Comparison of ENCODE assay signal across 12 cellular contexts in the genomic region with DNA sequence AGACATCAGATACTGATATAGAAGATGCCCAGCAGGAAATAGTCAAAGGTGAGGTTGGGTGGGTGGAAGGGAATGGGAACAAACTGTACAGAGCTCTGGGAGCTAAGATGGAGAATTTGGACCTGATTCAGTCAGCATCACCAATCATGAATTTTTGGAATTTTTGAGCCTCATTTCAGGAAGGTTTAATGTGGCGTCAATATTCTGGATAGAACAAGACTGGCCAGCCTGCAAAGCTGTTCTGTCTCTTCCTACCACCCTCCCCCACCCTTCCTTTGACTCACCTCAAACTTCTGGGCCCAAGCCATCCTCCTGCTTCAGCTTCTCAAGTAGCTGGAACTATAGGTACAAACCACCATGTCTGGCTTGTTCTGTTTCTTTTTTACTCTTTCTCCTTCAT. TPM values are rescaled to one million over a fixed set of nuclear protein-coding genes. Genes with fewer than 3 reads are reported as not detected.
DNase-seq lines count a peak whose midpoint lies in the region; ATAC-seq and TF ChIP-seq lines count a peak whose summit lies in the region.
"Had no signal": no experiment of that assay in that cellular context is flagged by ENCODE, and none has a peak within 500 bp of the region (broad histone marks: within the 10 kb centered on the region; RNA-seq: fewer than 3 reads in every experiment).

No MANE protein-coding gene starts in this region.

- POLR2A ChIA-PET in activated CD8-positive, alpha-beta T cell treated with anti-CD3 and anti-CD28 coated beads, Interleukin-2, amount 10 ng/mL, durations not matched to agents 7 days and 5 days (lab: Charles Lee), result interaction anchor here (0.6 kb wide), 1 partner anchor 1745 kb away, joined by 3 read pairs; no protein-coding TSS in a partner anchor

- no peaks in the 10 kb centered on the region for H3K36me3 ChIP-seq in gastrocnemius medialis
- H3K36me3 ChIP-seq in suprapubic skin, result peaks cover 8% of the 10 kb centered on the region
- H3K36me3 ChIP-seq: right atrium auricular region had no signal

- TF ChIP-seq CTCF in fibroblast of villous mesenchyme (IDR thresholded peaks at IDR 0.05; ENCODE audit: insufficient read depth, low read depth, low read length) (no peak), gastrocnemius medialis (IDR thresholded peaks at IDR 0.05 in 4 of 5, conservative IDR thresholded peaks at IDR 0.05 in 1 of 5) (no peak), suprapubic skin (IDR thresholded peaks at IDR 0.05) (no peak)

- H3K27ac Mint-ChIP-seq in activated CD4-positive, alpha-beta T cell treated with anti-CD3 and anti-CD28 coated beads, Interleukin-2, amount 10 ng/mL, durations not matched to agents 24 days and 14 days, result peak overlapping the region; percentile 43
- H3K27ac Mint-ChIP-seq in activated CD8-positive, alpha-beta T cell treated with anti-CD3 and anti-CD28 coated beads, Interleukin-2, amount 10 ng/mL, durations not matched to agents 7 days and 5 days, result peak overlapping the region; percentile 5
- H3K27ac Mint-ChIP-seq: dendritic cell treated with granulocyte-macrophage colony-stimulating factor and Interleukin-4, amounts not matched to agents 40 ng/mL and 50 ng/mL, for 4 days had no signal

- TF ChIP-seq POLR2A in gastrocnemius medialis (IDR thresholded peaks at IDR 0.05) (no peak), suprapubic skin (IDR thresholded peaks at IDR 0.05) (no peak)

- no peak overlapping the region for H3K4me3 ChIP-seq in fibroblast of villous mesenchyme (ENCODE audit: low read depth, low read length)
- H3K4me3 ChIP-seq in gastrocnemius medialis, result no peak overlapping the region
- H3K4me3 ChIP-seq in suprapubic skin, result no peak overlapping the region
- H3K4me3 ChIP-seq: right atrium auricular region had no signal

- WGBS in suprapubic skin, result 37% methylated on average over 1 of the region's 1 CpG

- no peak for TF ChIP-seq EP300 in suprapubic skin (IDR thresholded peaks at IDR 0.05)

- CTCF ChIA-PET in activated CD8-positive, alpha-beta T cell treated with anti-CD3 and anti-CD28 coated beads, Interleukin-2, amount 10 ng/mL, durations not matched to agents 7 days and 5 days (lab: Charles Lee), result interaction anchor here (0.8 to 2.5 kb wide), 6 partner anchors 10 to 74 kb away, joined by 3 to 15 read pairs (median 4); no protein-coding TSS in a partner anchor

- H3K4me1 Mint-ChIP-seq in activated CD4-positive, alpha-beta T cell treated with anti-CD3 and anti-CD28 coated beads, Interleukin-2, amount 10 ng/mL, durations not matched to agents 24 days and 14 days, result peaks cover 25% of the 10 kb centered on the region
- peaks cover 25% of the 10 kb centered on the region for H3K4me1 Mint-ChIP-seq in activated CD8-positive, alpha-beta T cell treated with anti-CD3 and anti-CD28 coated beads, Interleukin-2, amount 10 ng/mL, durations not matched to agents 7 days and 5 days (ENCODE audit: low read depth)

- intact Hi-C loops in activated CD4-positive, alpha-beta T cell treated with anti-CD3 and anti-CD28 coated beads, Interleukin-2, amount 10 ng/mL, durations not matched to agents 24 days and 14 days (cut with micrococcal nuclease), result no loop called here
- intact Hi-C loops in gastrocnemius medialis (cut with DNase I; ENCODE audit: low total_unique reads), result no loop called here

- no peak for ATAC-seq in activated CD8-positive, alpha-beta T cell treated with anti-CD3 and anti-CD28 coated beads, Interleukin-2, amount 10 ng/mL, durations not matched to agents 7 days and 5 days
- ATAC-seq in gastrocnemius medialis, result peak; percentile 60 to 69
- no peak for ATAC-seq in GM19455 (IDR thresholded peaks at IDR 0.05; ENCODE audit: unreplicated experiment)

- H3K36me3 Mint-ChIP-seq in activated CD4-positive, alpha-beta T cell treated with anti-CD3 and anti-CD28 coated beads, Interleukin-2, amount 10 ng/mL, durations not matched to agents 24 days and 14 days (ENCODE audit: low read depth), result peaks cover 14% of the 10 kb centered on the region
- peaks cover 18% of the 10 kb centered on the region for H3K36me3 Mint-ChIP-seq in activated CD8-positive, alpha-beta T cell treated with anti-CD3 and anti-CD28 coated beads, Interleukin-2, amount 10 ng/mL, durations not matched to agents 7 days and 5 days (ENCODE audit: low read depth)

- H3K4me1 ChIP-seq in gastrocnemius medialis (peaks cover 14% of the 10 kb centered on the region in 2 donors), suprapubic skin (peaks cover 9% of the 10 kb centered on the region)

- H3K27me3 ChIP-seq in gastrocnemius medialis (no peaks in the 10 kb centered on the region), suprapubic skin (no peaks in the 10 kb centered on the region)
- H3K27me3 ChIP-seq: right atrium auricular region had no signal

- no peak overlapping the region for H3K4me3 Mint-ChIP-seq in activated CD4-positive, alpha-beta T cell treated with anti-CD3 and anti-CD28 coated beads, Interleukin-2, amount 10 ng/mL, durations not matched to agents 24 days and 14 days
- H3K4me3 Mint-ChIP-seq in activated CD8-positive, alpha-beta T cell treated with anti-CD3 and anti-CD28 coated beads, Interleukin-2, amount 10 ng/mL, durations not matched to agents 7 days and 5 days, result no peak overlapping the region
- H3K4me3 Mint-ChIP-seq: dendritic cell treated with granulocyte-macrophage colony-stimulating factor and Interleukin-4, amounts not matched to agents 40 ng/mL and 50 ng/mL, for 4 days had no signal

- no peak for DNase-seq in activated CD4-positive, alpha-beta T cell treated with anti-CD3 and anti-CD28 coated beads, Interleukin-2, amount 10 ng/mL, durations not matched to agents 24 days and 14 days
- no peak for DNase-seq in activated CD4-positive, alpha-beta T cell treated with anti-CD3 and anti-CD28 coated beads, Interleukin-2, amount 50 U/mL, for 4 hours
- no peak for DNase-seq in activated CD8-positive, alpha-beta T cell treated with anti-CD3 and anti-CD28 coated beads, Interleukin-2, amount 10 ng/mL, durations not matched to agents 7 days and 5 days
- peak; percentile 18 for DNase-seq in fibroblast of villous mesenchyme (ENCODE audit: low read depth)
- peak; percentile 29 to 35 for DNase-seq in gastrocnemius medialis
- DNase-seq in suprapubic skin (ENCODE audit: low spot score in 2 of 2), result no peak
- DNase-seq in effector CD8-positive, alpha-beta T cell (lab: John Stamatoyannopoulos, UW), result no peak
- DNase-seq: ACHN, left cardiac atrium had no signal

- no peaks in the 10 kb centered on the region for H3K9me3 ChIP-seq in gastrocnemius medialis
- no peaks in the 10 kb centered on the region for H3K9me3 ChIP-seq in suprapubic skin
- H3K9me3 ChIP-seq: right atrium auricular region had no signal

- in situ Hi-C loops in gastrocnemius medialis (cut with MboI; ENCODE audit: low sequenced_read_pairs in 4 of 4), result no loop called here

- H3K27me3 Mint-ChIP-seq in activated CD4-positive, alpha-beta T cell treated with anti-CD3 and anti-CD28 coated beads, Interleukin-2, amount 10 ng/mL, durations not matched to agents 24 days and 14 days, result no peaks in the 10 kb centered on the region
- H3K27me3 Mint-ChIP-seq in activated CD8-positive, alpha-beta T cell treated with anti-CD3 and anti-CD28 coated beads, Interleukin-2, amount 10 ng/mL, durations not matched to agents 7 days and 5 days (ENCODE audit: low read depth), result no peaks in the 10 kb centered on the region
- H3K27me3 Mint-ChIP-seq: dendritic cell treated with granulocyte-macrophage colony-stimulating factor and Interleukin-4, amounts not matched to agents 40 ng/mL and 50 ng/mL, for 4 days had no signal

- H3K9me3 Mint-ChIP-seq in activated CD4-positive, alpha-beta T cell treated with anti-CD3 and anti-CD28 coated beads, Interleukin-2, amount 10 ng/mL, durations not matched to agents 24 days and 14 days, result no peaks in the 10 kb centered on the region
- no peaks in the 10 kb centered on the region for H3K9me3 Mint-ChIP-seq in activated CD8-positive, alpha-beta T cell treated with anti-CD3 and anti-CD28 coated beads, Interleukin-2, amount 10 ng/mL, durations not matched to agents 7 days and 5 days (ENCODE audit: insufficient read depth)
- H3K9me3 Mint-ChIP-seq: dendritic cell treated with granulocyte-macrophage colony-stimulating factor and Interleukin-4, amounts not matched to agents 40 ng/mL and 50 ng/mL, for 4 days had no signal

- peak overlapping the region in 2 of 4 donors; percentile 8 to 33 for H3K27ac ChIP-seq in gastrocnemius medialis
- no peak overlapping the region for H3K27ac ChIP-seq in suprapubic skin
- H3K27ac ChIP-seq: right atrium auricular region had no signal

RNA-seq across cellular contexts. Expression of gene CTCF, which starts 32.6 kb away (rescaled TPM):
- total RNA-seq in activated CD4-positive, alpha-beta T cell treated with anti-CD3 and anti-CD28 coated beads, Interleukin-2, amount 10 ng/mL, durations not matched to agents 24 days and 14 days, result 60.2 and 62.5 TPM in 2 replicates
- 10 to 100 TPM; 77.4 to 79.8 TPM for total RNA-seq in activated CD8-positive, alpha-beta T cell treated with anti-CD3 and anti-CD28 coated beads, Interleukin-2, amount 10 ng/mL, durations not matched to agents 7 days and 5 days
- total RNA-seq in fibroblast of villous mesenchyme (26.1 and 33.7 TPM in 2 replicates), gastrocnemius medialis (10 to 100 TPM; 25.9 to 35.9 (median 30.3) TPM), suprapubic skin (10 to 100 TPM; 36.2 to 50.1 (median 46.9) TPM)

RNA-seq across cellular contexts. Expression of gene CARMIL2, which starts 50.0 kb away (rescaled TPM):
- 219 and 229 TPM in 2 replicates for total RNA-seq in activated CD4-positive, alpha-beta T cell treated with anti-CD3 and anti-CD28 coated beads, Interleukin-2, amount 10 ng/mL, durations not matched to agents 24 days and 14 days
- total RNA-seq in activated CD8-positive, alpha-beta T cell treated with anti-CD3 and anti-CD28 coated beads, Interleukin-2, amount 10 ng/mL, durations not matched to agents 7 days and 5 days, result 100 to 1,000 TPM; 192 to 196 TPM
- under 0.01 TPM in 2 replicates for total RNA-seq in fibroblast of villous mesenchyme
- total RNA-seq in gastrocnemius medialis, result 1 to 10 TPM in 1 of 4 donors, under 1 TPM in 1, not detected in 2; 0.10 to 1.1 TPM
- total RNA-seq in suprapubic skin, result 1 to 10 TPM in 1 of 4 donors, under 1 TPM in 3; 0.19 to 2.3 (median 0.51) TPM

Comparison
In these comparisons a context has a peak if more than half of its experiments do, and no peak if none do; other contexts are left out.
1. DNase-seq: peak in fibroblast of villous mesenchyme (single experiment) and gastrocnemius medialis (2 of 2); none in activated CD4-positive, alpha-beta T cell treated with anti-CD3 and anti-CD28 coated beads, Interleukin-2, amount 10 ng/mL, durations not matched to agents 24 days and 14 days (single experiment), activated CD4-positive, alpha-beta T cell treated with anti-CD3 and anti-CD28 coated beads, Interleukin-2, amount 50 U/mL, for 4 hours (0 of 2), activated CD8-positive, alpha-beta T cell treated with anti-CD3 and anti-CD28 coated beads, Interleukin-2, amount 10 ng/mL, durations not matched to agents 7 days and 5 days (single experiment), suprapubic skin (0 of 2) and effector CD8-positive, alpha-beta T cell (single experiment).
2. ATAC-seq: peak in gastrocnemius medialis (2 of 2); none in activated CD8-positive, alpha-beta T cell treated with anti-CD3 and anti-CD28 coated beads, Interleukin-2, amount 10 ng/mL, durations not matched to agents 7 days and 5 days (single experiment) and GM19455 (single experiment).
3. RNA of gene CARMIL2, which starts 50.0 kb away (total RNA-seq): 219 to 229 TPM in activated CD4-positive, alpha-beta T cell treated with anti-CD3 and anti-CD28 coated beads, Interleukin-2, amount 10 ng/mL, durations not matched to agents 24 days and 14 days and 192 to 196 TPM in activated CD8-positive, alpha-beta T cell treated with anti-CD3 and anti-CD28 coated beads, Interleukin-2, amount 10 ng/mL, durations not matched to agents 7 days and 5 days; 0.19 to 2.3 TPM in suprapubic skin, 0.10 to 1.1 TPM in gastrocnemius medialis and under 0.01 TPM in fibroblast of villous mesenchyme; every median in the first group is over 10 times any median in the second.